ENCODE assay signal across 8 cellular contexts in the genomic region with DNA sequence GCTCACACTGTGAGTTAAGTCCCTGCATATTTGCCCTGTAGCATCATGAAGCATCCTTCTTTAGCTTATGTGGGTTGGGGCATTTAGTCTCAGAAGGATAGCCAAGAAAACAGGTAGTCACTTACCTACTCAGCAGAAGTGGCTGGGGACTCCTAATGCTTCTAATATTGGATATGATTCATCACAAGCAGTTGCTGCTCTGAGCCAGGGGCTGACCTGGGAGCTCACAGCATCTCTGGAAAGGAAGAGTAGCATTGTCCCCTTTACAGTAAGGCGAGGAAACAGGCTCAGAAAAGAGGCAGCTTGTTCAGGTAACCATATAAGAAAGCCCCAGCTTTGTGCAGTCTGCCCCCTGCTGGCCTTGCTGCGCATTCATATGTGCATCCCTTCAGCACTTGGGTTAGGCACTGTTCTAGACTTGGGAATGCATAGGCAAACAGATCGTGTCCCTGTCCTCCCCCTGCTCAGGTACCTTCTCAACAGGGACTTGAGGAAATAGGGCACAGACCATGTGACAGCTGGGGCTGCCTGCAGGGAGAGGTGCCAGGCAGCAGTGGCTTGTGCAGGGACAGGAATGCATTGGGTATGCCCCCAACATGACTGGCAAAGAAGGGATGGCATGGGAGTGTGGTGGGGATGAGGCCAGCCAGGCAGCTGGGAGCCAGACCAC. TPM values are rescaled to one million over a fixed set of nuclear protein-coding genes. Genes with fewer than 3 reads are reported as not detected.
A peak's percentile ranks its signal among the peaks of the same experiment; 100 is the strongest.
DNase-seq lines count a peak whose midpoint lies in the region; ATAC-seq, FAIRE-seq and TF ChIP-seq lines count a peak whose summit lies in the region.

No MANE protein-coding gene starts in this region.

- no peak overlapping the region for H3K4me3 ChIP-seq in A549
- no peak overlapping the region for H3K4me3 ChIP-seq in astrocyte (ENCODE audit: insufficient read depth, low read depth, low read length)

- peaks cover 20% of the 10 kb centered on the region for H3K36me3 Mint-ChIP-seq in T-helper 2 cell treated with Interferon-gamma antibody and Interleukin-4, amounts not matched to agents 5 μg/mL and 100 μg/mL, for 36 hours (ENCODE audit: low read depth)
- H3K36me3 Mint-ChIP-seq in astrocyte (ENCODE audit: low read depth, unreplicated experiment), result peaks cover 21% of the 10 kb centered on the region

- H3K9me3 Mint-ChIP-seq in T-helper 2 cell treated with Interferon-gamma antibody and Interleukin-4, amounts not matched to agents 5 μg/mL and 100 μg/mL, for 36 hours, result no peaks in the 10 kb centered on the region
- peaks cover 1% of the 10 kb centered on the region for H3K9me3 Mint-ChIP-seq in astrocyte (ENCODE audit: unreplicated experiment)

- no peak for TF ChIP-seq EP300 in A549 (IDR thresholded peaks at IDR 0.05)

- peak; percentile 67 for TF ChIP-seq CTCF in A549 (IDR thresholded peaks at IDR 0.05)
- TF ChIP-seq CTCF in astrocyte (IDR thresholded peaks at IDR 0.05; ENCODE audit: insufficient read depth, low read depth, low read length), result peak; percentile 90

- POLR2A ChIA-PET in A549 (lab: Yijun Ruan, JAX), result interaction anchor here (0.6 to 1.7 kb wide), 2 partner anchors 154 to 400 kb away, joined by 3 to 8 read pairs; no protein-coding TSS in a partner anchor

- H2AFZ ChIP-seq in astrocyte (ENCODE audit: low read depth, low read length), result no peak overlapping the region

- peak; percentile 66 to 71 for TF ChIP-seq RAD21 in A549 (conservative IDR thresholded peaks at IDR 0.05 in 1 of 2, IDR thresholded peaks at IDR 0.05 in 1 of 2)

- 31% methylated on average over 2 of the region's 3 CpGs for WGBS in A549 (ENCODE audit: missing lambda C conversion rate)

- H3K4me1 Mint-ChIP-seq in T-helper 2 cell treated with Interferon-gamma antibody and Interleukin-4, amounts not matched to agents 5 μg/mL and 100 μg/mL, for 36 hours (ENCODE audit: low read depth), result no peaks in the 10 kb centered on the region
- peaks cover 16% of the 10 kb centered on the region for H3K4me1 Mint-ChIP-seq in astrocyte (ENCODE audit: low read depth, unreplicated experiment)

- FAIRE-seq in A549 (lab: Jason Lieb, UNC), result no peak
- peak; percentile 94 for FAIRE-seq in GM12892 (lab: Jason Lieb, UNC)
- FAIRE-seq in astrocyte (lab: Jason Lieb, UNC), result no peak

- no peak for TF ChIP-seq POLR2A in A549 (IDR thresholded peaks at IDR 0.05; ENCODE audit: low read length)
- TF ChIP-seq POLR2A in GM12892 (IDR thresholded peaks at IDR 0.05; ENCODE audit: low read depth, low read length), result no peak

- peaks cover 25% of the 10 kb centered on the region for H4K20me1 ChIP-seq in astrocyte (ENCODE audit: insufficient read depth, low read length)

- DNase-seq in A549 (ENCODE audit: low read depth in 1 of 2, low spot score in 1 of 2), result peak; percentile 30 to 65
- no peak for DNase-seq in GM12892 (ENCODE audit: insufficient read length)
- DNase-seq in HuH-7 (ENCODE audit: low spot score), result peak; percentile 54
- peak; percentile 49 for DNase-seq in T-helper 2 cell treated with Interferon-gamma antibody and Interleukin-4, amounts not matched to agents 5 μg/mL and 100 μg/mL, for 36 hours (ENCODE audit: low spot score)
- DNase-seq in astrocyte (ENCODE audit: low read depth), result peak; percentile 23
- DNase-seq in iPS-NIHi11 (ENCODE audit: low spot score), result peak; percentile 74
- DNase-seq in stimulated activated CD4-positive, alpha-beta T cell treated with anti-CD3 and anti-CD28 coated beads, Interleukin-15, amount 100 ng/mL, for 1 hour (ENCODE audit: low read depth in 1 of 2, low spot score in 1 of 2), result peak; percentile 59 to 67

- H3K4me3 Mint-ChIP-seq in T-helper 2 cell treated with Interferon-gamma antibody and Interleukin-4, amounts not matched to agents 5 μg/mL and 100 μg/mL, for 36 hours, result no peak overlapping the region
- H3K4me3 Mint-ChIP-seq in astrocyte (ENCODE audit: unreplicated experiment), result no peak overlapping the region

- H3K79me2 ChIP-seq in astrocyte (ENCODE audit: insufficient read depth, low read length), result peaks cover 2% of the 10 kb centered on the region

- H3K27me3 ChIP-seq in astrocyte (ENCODE audit: insufficient read depth, low read length), result no peaks in the 10 kb centered on the region

- peaks cover 33% of the 10 kb centered on the region for H3K36me3 ChIP-seq in astrocyte (ENCODE audit: insufficient read depth, low read length)

- ATAC-seq in A549 (peak; percentile 84 to 93), GM21619 (IDR thresholded peaks at IDR 0.05; ENCODE audit: unreplicated experiment) (no peak)

- H3K4me2 ChIP-seq in A549 (no peak overlapping the region), astrocyte (ENCODE audit: low read length) (no peak overlapping the region)

- no peak overlapping the region for H3K27ac Mint-ChIP-seq in T-helper 2 cell treated with Interferon-gamma antibody and Interleukin-4, amounts not matched to agents 5 μg/mL and 100 μg/mL, for 36 hours
- no peak overlapping the region for H3K27ac Mint-ChIP-seq in astrocyte (ENCODE audit: unreplicated experiment)

- H3K27ac ChIP-seq in A549, result no peak overlapping the region
- H3K27ac ChIP-seq in astrocyte (ENCODE audit: low read depth, low read length), result no peak overlapping the region

- no peaks in the 10 kb centered on the region for H3K27me3 Mint-ChIP-seq in T-helper 2 cell treated with Interferon-gamma antibody and Interleukin-4, amounts not matched to agents 5 μg/mL and 100 μg/mL, for 36 hours (ENCODE audit: low read depth)
- H3K27me3 Mint-ChIP-seq in astrocyte (ENCODE audit: low read depth, unreplicated experiment), result no peaks in the 10 kb centered on the region

- CTCF ChIA-PET in A549 (lab: Yijun Ruan, JAX), result interaction anchor here (0.6 to 6.4 kb wide), 59 partner anchors 10 to 624 kb away, joined by 3 to 168 read pairs (median 4); a partner anchor contains a TSS

- H3K4me1 ChIP-seq in A549, result no peaks in the 10 kb centered on the region
- H3K4me1 ChIP-seq in astrocyte (ENCODE audit: insufficient read depth, low read length), result no peaks in the 10 kb centered on the region

- no peak overlapping the region for H3K9ac ChIP-seq in astrocyte (ENCODE audit: low read length)

- H3K9me3 ChIP-seq in A549 (no peaks in the 10 kb centered on the region), astrocyte (ENCODE audit: insufficient read depth, low read depth, low read length) (no peaks in the 10 kb centered on the region)

TF ChIP-seq in A549, 52 proteins besides CTCF, POLR2A, EP300 and RAD21:
- TF ChIP-seq GATA3 (IDR thresholded peaks at IDR 0.05; ENCODE audit: borderline replicate concordance) (no peak), SMC3 (IDR thresholded peaks at IDR 0.05) (peak; percentile 60), RCOR1 (IDR thresholded peaks at IDR 0.05; ENCODE audit: low read depth, low read length) (no peak)

RNA-seq across cellular contexts. Expression of a gene that starts 35.7 kb away (rescaled TPM):
- polyA plus RNA-seq in A549 (2011; rRNA removed), result 35.8 and 39.0 TPM in 2 replicates
- 29.8 and 36.1 TPM in 2 replicates for polyA plus RNA-seq in A549 (2012; cell fraction: cytosol; rRNA removed)
- polyA plus RNA-seq in A549 (2012; cell fraction: nucleus; rRNA removed), result 25.3 and 31.9 TPM in 2 replicates
- 25.4 to 30.2 TPM (median 28.3 TPM) in 3 replicates for polyA plus RNA-seq in A549 (2017; fragmentation: RNase III; extraction: RNeasy Plus Mini Kit Qiagen cat#74134 plus additional on column Dnase treatment)
- 37.2 and 39.4 TPM in 2 replicates for polyA minus RNA-seq in A549 (2011; rRNA and poly(A)+ RNA removed)
- 18.1 TPM for polyA plus RNA-seq in GM12892 (2012; ENCODE audit: missing spikeins)
- total RNA-seq in astrocyte, result 25.8 and 30.4 TPM in 2 replicates
